14 cellular contexts compared by ENCODE assay signal in genomic region chr18:50610349-50610748, GRCh38.
DNase-seq lines count a peak whose midpoint lies in the region; ATAC-seq and TF ChIP-seq lines count a peak whose summit lies in the region.
"Had no signal": no experiment of that assay in that cellular context is flagged by ENCODE, and none has a peak within 500 bp of the region (broad histone marks: within the 10 kb centered on the region; RNA-seq: fewer than 3 reads in every experiment).

No MANE protein-coding gene starts in this region.

- in situ Hi-C loops in brain microvascular endothelial cell (cut with HindIII; ENCODE audit: low pct_ligation_motif_present, low sequenced_read_pairs) = no loop called here

- DNase-seq in NAMALWA (ENCODE audit: low spot score) (peak; percentile 23), brain microvascular endothelial cell (no peak), NCI-H187 (lab: John Stamatoyannopoulos, UW) (no peak), NOMO-1 (lab: John Stamatoyannopoulos, UW; ENCODE audit: unreplicated experiment in 2 of 2) (no peak)
- DNase-seq: NCI-H1048; pancreas; stimulated activated naive CD4-positive, alpha-beta T cell treated with Interleukin-2 at 50 U/mL for 16 hours; upper lobe of right lung had no signal

- no peak overlapping the region for H3K4me3 ChIP-seq in brain microvascular endothelial cell (ENCODE audit: low read depth, low read length)
- H3K4me3 ChIP-seq: pancreas, SJSA1, smooth muscle cell, upper lobe of right lung had no signal

- H3K27me3 ChIP-seq in brain microvascular endothelial cell (replicated peaks) = no peaks in the 10 kb centered on the region
- H3K27me3 ChIP-seq: pancreas, upper lobe of right lung had no signal

- TF ChIP-seq CTCF in 22Rv1 (IDR thresholded peaks at IDR 0.05) (peak; percentile 66), GM12873 (IDR thresholded peaks at IDR 0.05; ENCODE audit: insufficient read depth, low read depth, low read length, missing control alignments) (peak; percentile 60), brain microvascular endothelial cell (IDR thresholded peaks at IDR 0.05; ENCODE audit: low read depth, low read length, missing control alignments) (peak; percentile 1)

- H3K27ac ChIP-seq in 22Rv1 (peak overlapping the region; percentile 34; the same call in 1 of the 2 replicates), brain microvascular endothelial cell (no peak overlapping the region)
- H3K27ac ChIP-seq: pancreas, SJSA1, upper lobe of right lung had no signal

- no peak for ATAC-seq in GM19463 (IDR thresholded peaks at IDR 0.05; ENCODE audit: unreplicated experiment)
- no peak for ATAC-seq in HG03457 (IDR thresholded peaks at IDR 0.05; ENCODE audit: unreplicated experiment)
- ATAC-seq: pancreas, upper lobe of right lung had no signal

- no peaks in the 10 kb centered on the region for H3K36me3 ChIP-seq in brain microvascular endothelial cell (replicated peaks)
- H3K36me3 ChIP-seq: pancreas, SJSA1, upper lobe of right lung had no signal

Comparison
In these comparisons a context has a peak if more than half of its experiments do, and no peak if none do; other contexts are left out.
1. CTCF ChIP-seq: peak in every context shown above with its lines; median percentile 66 in 22Rv1; 60 in GM12873; 1 in brain microvascular endothelial cell.